Comparison of ENCODE assay signal across 9 cellular contexts in genomic region chr18:48828713-48829442, GRCh38.
DNase-seq lines count a peak whose midpoint lies in the region; ATAC-seq and TF ChIP-seq lines count a peak whose summit lies in the region.
"Had no signal": no experiment of that assay in that cellular context is flagged by ENCODE, and none has a peak within 500 bp of the region (broad histone marks: within the 10 kb centered on the region; RNA-seq: fewer than 3 reads in every experiment).

No MANE protein-coding gene starts in this region.

- ATAC-seq in GM23338 (peak; percentile 22), HG02642 (IDR thresholded peaks at IDR 0.05; ENCODE audit: poor library complexity, unreplicated experiment) (no peak), HG03025 (IDR thresholded peaks at IDR 0.05; ENCODE audit: low FRiP score, unreplicated experiment) (no peak)

- peak overlapping the region; percentile 78 for H3K4me2 ChIP-seq in GM23338
- H3K4me2 ChIP-seq in MM.1S (ENCODE audit: low read depth, low read length), result no peak overlapping the region

- H3K9me2 ChIP-seq in GM23338 (ENCODE audit: insufficient read depth) (no peaks in the 10 kb centered on the region), MM.1S (replicated peaks; ENCODE audit: insufficient read depth, low read length) (no peaks in the 10 kb centered on the region)

- no peaks in the 10 kb centered on the region for H3K36me3 ChIP-seq in GM23338 (ENCODE audit: insufficient read depth)
- H3K36me3 ChIP-seq in esophagus squamous epithelium, result peaks cover 0 to 4% (median 0%) of the 10 kb centered on the region in 3 donors
- H3K36me3 ChIP-seq in prostate gland, result no peaks in the 10 kb centered on the region
- no peaks in the 10 kb centered on the region for H3K36me3 ChIP-seq in MM.1S (replicated peaks; ENCODE audit: insufficient read depth, low read length)

- WGBS in esophagus squamous epithelium, 2 donors, result 65 to 76% methylated on average over 8 to 15 of the region's 15 CpGs
- 21% methylated on average over 14 of the region's 15 CpGs for WGBS in prostate gland

- H3K4me1 ChIP-seq in GM23338 (ENCODE audit: insufficient read depth) (peaks cover 41% of the 10 kb centered on the region), esophagus squamous epithelium (peaks cover 30 to 68% (median 36%) of the 10 kb centered on the region in 3 donors), prostate gland (replicated peaks) (peaks cover 12% of the 10 kb centered on the region), MM.1S (ENCODE audit: low read length) (peaks cover 18% of the 10 kb centered on the region)

- TF ChIP-seq CTCF in GM23338 (conservative IDR thresholded peaks at IDR 0.05; ENCODE audit: low read depth in 2 of 2) (peak in 1 of 2 experiments; percentile 23; a peak in 1 of 4 replicates), esophagus squamous epithelium (IDR thresholded peaks at IDR 0.05) (no peak), prostate gland (IDR thresholded peaks at IDR 0.05) (no peak), MM.1S (IDR thresholded peaks at IDR 0.05; ENCODE audit: low read length) (no peak)

- H2AFZ ChIP-seq in GM23338 (no peak overlapping the region), MM.1S (ENCODE audit: low read length) (no peak overlapping the region)

- H3K27ac Mint-ChIP-seq in GM23338, result no peak overlapping the region

- H3K27me3 ChIP-seq in GM23338 (ENCODE audit: insufficient read depth), result no peaks in the 10 kb centered on the region
- no peaks in the 10 kb centered on the region for H3K27me3 ChIP-seq in esophagus squamous epithelium
- H3K27me3 ChIP-seq in prostate gland (replicated peaks; ENCODE audit: insufficient read depth), result no peaks in the 10 kb centered on the region
- no peaks in the 10 kb centered on the region for H3K27me3 ChIP-seq in MM.1S (replicated peaks; ENCODE audit: insufficient read depth, low read length)

- no peak overlapping the region; the same call in 1 of the 3 replicates for H3K4me3 Mint-ChIP-seq in GM23338

- H3K36me3 Mint-ChIP-seq in GM23338 (ENCODE audit: low read depth), result peaks cover under 1% of the 10 kb centered on the region; the same call in 1 of the 3 replicates

- 0 out of 2 replicates have a peak overlapping the region, but pooled peaks have one; percentile 47 for H3K27ac ChIP-seq in GM23338 (ENCODE audit: low read depth)
- H3K27ac ChIP-seq in esophagus squamous epithelium, result peak overlapping the region in 3 of 4 donors; percentile 0 to 61 (median 56)
- H3K27ac ChIP-seq in prostate gland, result peak overlapping the region; percentile 54 to 61
- H3K27ac ChIP-seq in MM.1S (ENCODE audit: low read length), result no peak overlapping the region

- intact Hi-C loops in esophagus squamous epithelium (cut with DNase I), result no loop called here
- intact Hi-C loops in prostate gland (cut with DNase I), result loop anchor here (5.0 kb wide), 2 partner anchors 58 to 118 kb away; no protein-coding TSS in a partner anchor

- peaks cover under 1% of the 10 kb centered on the region; the same call in 2 of the 3 replicates for H3K9me3 Mint-ChIP-seq in GM23338

- H3K79me2 ChIP-seq in GM23338 (replicated peaks; ENCODE audit: insufficient read depth) (no peaks in the 10 kb centered on the region), MM.1S (ENCODE audit: low read length) (peaks cover 15% of the 10 kb centered on the region)

- 0 out of 2 replicates have a peak, but pooled peaks cover 8% of the 10 kb centered on the region for H3F3A ChIP-seq in GM23338 (replicated peaks; ENCODE audit: low read depth)
- H3F3A ChIP-seq in MM.1S (ENCODE audit: insufficient read depth, low read length), result 0 out of 2 replicates have a peak, but pooled peaks cover 3% of the 10 kb centered on the region

- no peak for DNase-seq in GM23338 (ENCODE audit: low spot score)
- peak; percentile 35 for DNase-seq in NCI-H345 treated with DMSO at 0.1 percent for 48 hours (lab: John Stamatoyannopoulos, UW; ENCODE audit: unreplicated experiment)
- DNase-seq in esophagus squamous epithelium (lab: John Stamatoyannopoulos, UW), result no peak
- no peak for DNase-seq in prostate gland (ENCODE audit: low spot score)
- no peak for DNase-seq in C1 segment of cervical spinal cord (lab: John Stamatoyannopoulos, UW)
- no peak for DNase-seq in MM.1S
- DNase-seq: KBM-7 had no signal

- H4K20me1 ChIP-seq in GM23338 (replicated peaks; ENCODE audit: insufficient read depth) (no peaks in the 10 kb centered on the region), MM.1S (ENCODE audit: insufficient read depth, low read length) (no peaks in the 10 kb centered on the region)

- TF ChIP-seq POLR2A in esophagus squamous epithelium (IDR thresholded peaks at IDR 0.05) (no peak), prostate gland (IDR thresholded peaks at IDR 0.05) (no peak)

- H3K9me3 ChIP-seq in esophagus squamous epithelium (no peaks in the 10 kb centered on the region), prostate gland (no peaks in the 10 kb centered on the region), MM.1S (replicated peaks; ENCODE audit: insufficient read depth, low read length) (no peaks in the 10 kb centered on the region)

- H3K4me3 ChIP-seq in GM23338, result no peak overlapping the region
- H3K4me3 ChIP-seq in esophagus squamous epithelium, result no peak overlapping the region
- no peak overlapping the region for H3K4me3 ChIP-seq in prostate gland
- no peak overlapping the region for H3K4me3 ChIP-seq in MM.1S (ENCODE audit: low read length)

- no peak overlapping the region for H3K9ac ChIP-seq in MM.1S (ENCODE audit: low read length)

- peaks cover 24% of the 10 kb centered on the region for H3K27me3 Mint-ChIP-seq in GM23338 (ENCODE audit: insufficient read depth, low read depth, poor library complexity)

- peaks cover 66% of the 10 kb centered on the region for H3K4me1 Mint-ChIP-seq in GM23338

TF ChIP-seq in GM23338, 12 proteins besides CTCF, POLR2A, EP300 and RAD21 (continues in another document):
- TF ChIP-seq, protein P1, sequence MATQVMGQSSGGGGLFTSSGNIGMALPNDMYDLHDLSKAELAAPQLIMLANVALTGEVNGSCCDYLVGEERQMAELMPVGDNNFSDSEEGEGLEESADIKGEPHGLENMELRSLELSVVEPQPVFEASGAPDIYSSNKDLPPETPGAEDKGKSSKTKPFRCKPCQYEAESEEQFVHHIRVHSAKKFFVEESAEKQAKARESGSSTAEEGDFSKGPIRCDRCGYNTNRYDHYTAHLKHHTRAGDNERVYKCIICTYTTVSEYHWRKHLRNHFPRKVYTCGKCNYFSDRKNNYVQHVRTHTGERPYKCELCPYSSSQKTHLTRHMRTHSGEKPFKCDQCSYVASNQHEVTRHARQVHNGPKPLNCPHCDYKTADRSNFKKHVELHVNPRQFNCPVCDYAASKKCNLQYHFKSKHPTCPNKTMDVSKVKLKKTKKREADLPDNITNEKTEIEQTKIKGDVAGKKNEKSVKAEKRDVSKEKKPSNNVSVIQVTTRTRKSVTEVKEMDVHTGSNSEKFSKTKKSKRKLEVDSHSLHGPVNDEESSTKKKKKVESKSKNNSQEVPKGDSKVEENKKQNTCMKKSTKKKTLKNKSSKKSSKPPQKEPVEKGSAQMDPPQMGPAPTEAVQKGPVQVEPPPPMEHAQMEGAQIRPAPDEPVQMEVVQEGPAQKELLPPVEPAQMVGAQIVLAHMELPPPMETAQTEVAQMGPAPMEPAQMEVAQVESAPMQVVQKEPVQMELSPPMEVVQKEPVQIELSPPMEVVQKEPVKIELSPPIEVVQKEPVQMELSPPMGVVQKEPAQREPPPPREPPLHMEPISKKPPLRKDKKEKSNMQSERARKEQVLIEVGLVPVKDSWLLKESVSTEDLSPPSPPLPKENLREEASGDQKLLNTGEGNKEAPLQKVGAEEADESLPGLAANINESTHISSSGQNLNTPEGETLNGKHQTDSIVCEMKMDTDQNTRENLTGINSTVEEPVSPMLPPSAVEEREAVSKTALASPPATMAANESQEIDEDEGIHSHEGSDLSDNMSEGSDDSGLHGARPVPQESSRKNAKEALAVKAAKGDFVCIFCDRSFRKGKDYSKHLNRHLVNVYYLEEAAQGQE (IDR thresholded peaks at IDR 0.05; ENCODE audit: unreplicated experiment), result no peak
- no peak for TF ChIP-seq STAT1 (IDR thresholded peaks at IDR 0.05; ENCODE audit: unreplicated experiment)
- TF ChIP-seq ZNF331 (CRISPR knock-in tag; IDR thresholded peaks at IDR 0.05; ENCODE audit: low read depth), result no peak
- TF ChIP-seq, protein P2, sequence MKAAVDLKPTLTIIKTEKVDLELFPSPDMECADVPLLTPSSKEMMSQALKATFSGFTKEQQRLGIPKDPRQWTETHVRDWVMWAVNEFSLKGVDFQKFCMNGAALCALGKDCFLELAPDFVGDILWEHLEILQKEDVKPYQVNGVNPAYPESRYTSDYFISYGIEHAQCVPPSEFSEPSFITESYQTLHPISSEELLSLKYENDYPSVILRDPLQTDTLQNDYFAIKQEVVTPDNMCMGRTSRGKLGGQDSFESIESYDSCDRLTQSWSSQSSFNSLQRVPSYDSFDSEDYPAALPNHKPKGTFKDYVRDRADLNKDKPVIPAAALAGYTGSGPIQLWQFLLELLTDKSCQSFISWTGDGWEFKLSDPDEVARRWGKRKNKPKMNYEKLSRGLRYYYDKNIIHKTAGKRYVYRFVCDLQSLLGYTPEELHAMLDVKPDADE (IDR thresholded peaks at IDR 0.05), result no peak
